ENCODE assay signal across 1 cellular context in the genomic region with DNA sequence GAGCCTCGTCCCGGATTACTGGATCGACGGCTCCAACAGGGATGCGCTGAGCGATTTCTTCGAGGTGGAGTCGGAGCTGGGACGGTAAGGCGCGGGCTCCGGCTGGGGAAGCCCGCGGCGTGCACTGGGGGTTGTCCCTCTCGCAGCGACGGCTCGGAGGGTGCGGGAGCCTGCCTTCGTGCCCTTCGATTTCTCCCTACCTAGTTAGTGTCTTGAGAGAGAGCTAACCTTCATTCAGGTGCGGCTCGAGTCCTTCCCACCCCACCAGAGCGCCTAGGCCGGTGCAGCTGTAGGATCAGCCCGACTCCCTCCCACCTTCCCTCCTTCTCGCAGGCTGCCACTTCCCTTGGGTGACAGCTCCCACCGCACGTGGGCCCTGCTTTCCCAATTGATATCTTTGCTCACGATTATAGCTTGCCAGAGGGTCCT.
TF ChIP-seq lines count a peak whose summit lies in the region.

No MANE protein-coding gene starts in this region.

TF ChIP-seq in GM23338, 12 proteins besides CTCF, POLR2A, EP300 and RAD21 (continued from another document):
- TF ChIP-seq, protein P1, sequence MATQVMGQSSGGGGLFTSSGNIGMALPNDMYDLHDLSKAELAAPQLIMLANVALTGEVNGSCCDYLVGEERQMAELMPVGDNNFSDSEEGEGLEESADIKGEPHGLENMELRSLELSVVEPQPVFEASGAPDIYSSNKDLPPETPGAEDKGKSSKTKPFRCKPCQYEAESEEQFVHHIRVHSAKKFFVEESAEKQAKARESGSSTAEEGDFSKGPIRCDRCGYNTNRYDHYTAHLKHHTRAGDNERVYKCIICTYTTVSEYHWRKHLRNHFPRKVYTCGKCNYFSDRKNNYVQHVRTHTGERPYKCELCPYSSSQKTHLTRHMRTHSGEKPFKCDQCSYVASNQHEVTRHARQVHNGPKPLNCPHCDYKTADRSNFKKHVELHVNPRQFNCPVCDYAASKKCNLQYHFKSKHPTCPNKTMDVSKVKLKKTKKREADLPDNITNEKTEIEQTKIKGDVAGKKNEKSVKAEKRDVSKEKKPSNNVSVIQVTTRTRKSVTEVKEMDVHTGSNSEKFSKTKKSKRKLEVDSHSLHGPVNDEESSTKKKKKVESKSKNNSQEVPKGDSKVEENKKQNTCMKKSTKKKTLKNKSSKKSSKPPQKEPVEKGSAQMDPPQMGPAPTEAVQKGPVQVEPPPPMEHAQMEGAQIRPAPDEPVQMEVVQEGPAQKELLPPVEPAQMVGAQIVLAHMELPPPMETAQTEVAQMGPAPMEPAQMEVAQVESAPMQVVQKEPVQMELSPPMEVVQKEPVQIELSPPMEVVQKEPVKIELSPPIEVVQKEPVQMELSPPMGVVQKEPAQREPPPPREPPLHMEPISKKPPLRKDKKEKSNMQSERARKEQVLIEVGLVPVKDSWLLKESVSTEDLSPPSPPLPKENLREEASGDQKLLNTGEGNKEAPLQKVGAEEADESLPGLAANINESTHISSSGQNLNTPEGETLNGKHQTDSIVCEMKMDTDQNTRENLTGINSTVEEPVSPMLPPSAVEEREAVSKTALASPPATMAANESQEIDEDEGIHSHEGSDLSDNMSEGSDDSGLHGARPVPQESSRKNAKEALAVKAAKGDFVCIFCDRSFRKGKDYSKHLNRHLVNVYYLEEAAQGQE (IDR thresholded peaks at IDR 0.05; ENCODE audit: unreplicated experiment), result no peak
- TF ChIP-seq JUNB (IDR thresholded peaks at IDR 0.05; ENCODE audit: unreplicated experiment), result no peak
